ENCODE assay signal across 25 cellular contexts in genomic region chr1:183753464-183753891, GRCh38.
"Had no signal": no experiment of that assay in that cellular context is flagged by ENCODE, and none has a peak within 500 bp of the region (broad histone marks: within the 10 kb centered on the region; RNA-seq: fewer than 3 reads in every experiment).

No MANE protein-coding gene starts in this region.

- H3K4me3 Mint-ChIP-seq: activated CD4-positive, alpha-beta memory T cell treated with anti-CD3 and anti-CD28 coated beads, Interleukin-2, amount 10 ng/mL, durations not matched to agents 7 days and 5 days; activated CD8-positive, alpha-beta memory T cell treated with anti-CD3 and anti-CD28 coated beads, Interleukin-2, amount 10 ng/mL, durations not matched to agents 7 days and 5 days; activated T-cell treated with anti-CD3 and anti-CD28 coated beads, Interleukin-2, amount 50 U/mL, for 24 hours; memory B cell; naive B cell; neural crest cell had no signal

- H3K27me3 Mint-ChIP-seq: activated CD4-positive, alpha-beta memory T cell treated with anti-CD3 and anti-CD28 coated beads, Interleukin-2, amount 10 ng/mL, durations not matched to agents 7 days and 5 days; activated CD8-positive, alpha-beta memory T cell treated with anti-CD3 and anti-CD28 coated beads, Interleukin-2, amount 10 ng/mL, durations not matched to agents 7 days and 5 days; activated T-cell treated with anti-CD3 and anti-CD28 coated beads, Interleukin-2, amount 50 U/mL, for 24 hours had no signal

- H3K4me1 ChIP-seq: ascending aorta, left lung had no signal

- H3K36me3 ChIP-seq: ascending aorta, left lung, thyroid gland had no signal

- H3K27me3 ChIP-seq: ascending aorta, left lung, thyroid gland had no signal

- H3K4me3 ChIP-seq: ascending aorta, left lung, mucosa of descending colon, thyroid gland had no signal

- H3K9me3 ChIP-seq: mucosa of descending colon, thyroid gland had no signal

- ATAC-seq: activated CD8-positive, alpha-beta memory T cell treated with anti-CD3 and anti-CD28 coated beads, Interleukin-2, amount 10 ng/mL, durations not matched to agents 7 days and 5 days; left lung; mucosa of descending colon had no signal

- H3K27ac Mint-ChIP-seq: activated CD4-positive, alpha-beta memory T cell treated with anti-CD3 and anti-CD28 coated beads, Interleukin-2, amount 10 ng/mL, durations not matched to agents 7 days and 5 days; activated CD8-positive, alpha-beta memory T cell treated with anti-CD3 and anti-CD28 coated beads, Interleukin-2, amount 10 ng/mL, durations not matched to agents 7 days and 5 days; activated T-cell treated with anti-CD3 and anti-CD28 coated beads, Interleukin-2, amount 50 U/mL, for 24 hours; activated T-helper 2 cell treated with anti-CD3 and anti-CD28 coated beads, Interferon-gamma antibody, Interleukin-2, Interleukin-4, amounts not matched to agents 10 μg/mL and 5 μg/mL and 100 μg/mL, durations not matched to agents 14 hours and 24 hours and 36 hours; memory B cell; naive B cell had no signal

- H3K27ac ChIP-seq: left lung, thyroid gland had no signal

- H3K4me1 Mint-ChIP-seq: activated CD8-positive, alpha-beta memory T cell treated with anti-CD3 and anti-CD28 coated beads, Interleukin-2, amount 10 ng/mL, durations not matched to agents 7 days and 5 days; memory B cell; naive B cell; neural crest cell had no signal

- DNase-seq: activated CD4-positive, alpha-beta memory T cell treated with anti-CD3 and anti-CD28 coated beads, Interleukin-2, amount 10 ng/mL, durations not matched to agents 7 days and 5 days; activated CD4-positive, alpha-beta T cell treated with anti-CD3 and anti-CD28 coated beads for 48 hours; activated CD4-positive, CD25-positive, alpha-beta regulatory T cell; activated CD8-positive, alpha-beta memory T cell treated with anti-CD3 and anti-CD28 coated beads, Interleukin-2, amount 10 ng/mL, durations not matched to agents 7 days and 5 days; activated naive CD4-positive, alpha-beta T cell treated with Interleukin-2 at 50 U/mL for 16 hours; activated T-cell treated with anti-CD3 and anti-CD28 coated beads, Interleukin-2, amount 50 U/mL, for 24 hours; cerebellar nuclear complex; cortex of kidney; effector CD4-positive, alpha-beta T cell; hippocampal formation; islet precursor cell; left lung; mucosa of descending colon; naive B cell; retina; stimulated activated CD4-positive, alpha-beta T cell treated with anti-CD3 and anti-CD28 coated beads, Interleukin-12 subunit alpha, Interleukin-12 subunit beta, amount 100 ng/mL, for 4 hours; stimulated activated CD4-positive, alpha-beta T cell treated with anti-CD3 and anti-CD28 coated beads, Interleukin-1b, Interleukin-23, amount 100 ng/mL, for 48 hours; stimulated activated CD8-positive, alpha-beta memory T cell treated with anti-CD3 and anti-CD28 coated beads, Interleukin-4, amount 100 ng/mL, for 48 hours; stimulated activated naive CD4-positive, alpha-beta T cell treated with Interleukin-2 at 50 U/mL for 16 hours; T1000; thyroid gland had no signal
